Comparison of ENCODE assay signal across 17 cellular contexts in the genomic region with DNA sequence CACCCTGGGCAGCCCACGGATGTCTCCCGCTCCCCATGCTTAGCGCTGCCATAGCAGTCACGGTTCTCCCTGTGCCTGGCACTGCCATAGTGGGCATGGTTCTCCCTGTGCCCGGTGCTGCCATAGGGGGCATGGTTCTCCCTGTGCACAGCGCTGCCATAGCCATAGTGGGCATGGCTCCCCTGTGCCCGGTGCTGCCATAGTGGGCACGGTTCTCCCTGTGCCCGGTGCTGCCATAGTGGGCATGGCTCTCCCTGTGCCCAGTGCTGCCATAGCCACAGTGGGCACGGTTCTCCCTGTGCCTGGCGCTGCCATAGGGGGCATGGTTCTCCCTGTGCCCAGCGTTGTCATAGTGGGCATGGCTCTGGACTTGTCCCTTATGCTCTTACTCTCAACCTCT. TPM values are rescaled to one million over a fixed set of nuclear protein-coding genes. Genes with fewer than 3 reads are reported as not detected.
DNase-seq lines count a peak whose midpoint lies in the region; ATAC-seq and TF ChIP-seq lines count a peak whose summit lies in the region.
"Had no signal": no experiment of that assay in that cellular context is flagged by ENCODE, and none has a peak within 500 bp of the region (broad histone marks: within the 10 kb centered on the region; RNA-seq: fewer than 3 reads in every experiment).

No MANE protein-coding gene starts in this region.

- no peak for TF ChIP-seq CTCF in HCT116 (IDR thresholded peaks at IDR 0.05 in 2 of 3, conservative IDR thresholded peaks at IDR 0.05 in 1 of 3; ENCODE audit: borderline replicate concordance in 1 of 3, insufficient read depth in 1 of 3, low read depth in 2 of 3, low read length in 2 of 3)
- TF ChIP-seq CTCF in endodermal cell (conservative IDR thresholded peaks at IDR 0.05), result no peak
- no peak for TF ChIP-seq CTCF in smooth muscle cell (IDR thresholded peaks at IDR 0.05; ENCODE audit: borderline replicate concordance, insufficient read depth, poor library complexity, severe bottlenecking)

- ATAC-seq in HCT116 (0 out of 2 replicates have a peak, but pooled peaks have one; percentile 18), SK-N-SH treated with all-trans-retinoic acid at 6 μM for 48 hours (peak; percentile 10), GM21381 (IDR thresholded peaks at IDR 0.05; ENCODE audit: unreplicated experiment) (no peak)
- ATAC-seq: GM12878 had no signal

- peaks cover 11% of the 10 kb centered on the region for H3K36me3 Mint-ChIP-seq in endodermal cell (ENCODE audit: low read depth)

- H3K9ac ChIP-seq in HCT116 (ENCODE audit: low read length), result no peak overlapping the region
- H3K9ac ChIP-seq in endodermal cell (ENCODE audit: extremely low read depth, low read length, poor library complexity, severe bottlenecking), result no peak overlapping the region
- H3K9ac ChIP-seq in smooth muscle cell (ENCODE audit: low read depth), result peak overlapping the region; percentile 48
- H3K9ac ChIP-seq: GM23248 had no signal

- no peaks in the 10 kb centered on the region for H3K36me3 ChIP-seq in HCT116 (ENCODE audit: control insufficient read depth in 1 of 2, insufficient read depth in 2 of 2, low read length in 2 of 2)
- no peaks in the 10 kb centered on the region for H3K36me3 ChIP-seq in endodermal cell (ENCODE audit: control insufficient read depth, insufficient read depth, low read length)
- H3K36me3 ChIP-seq in smooth muscle cell (ENCODE audit: low read depth), result no peaks in the 10 kb centered on the region

- BruUV-seq in HCT116 (replicated peaks; lab: Mats Ljungman, UMichigan), result no TSS peak

- H4K20me1 ChIP-seq in HCT116 (ENCODE audit: insufficient read depth), result no peaks in the 10 kb centered on the region
- H4K20me1 ChIP-seq in smooth muscle cell (ENCODE audit: low read depth), result peaks cover 19% of the 10 kb centered on the region

- H3K79me2 ChIP-seq in HCT116 (ENCODE audit: insufficient read depth, low read length), result no peaks in the 10 kb centered on the region
- H3K79me2 ChIP-seq in smooth muscle cell (ENCODE audit: low read depth), result peaks cover 29% of the 10 kb centered on the region

- TF ChIP-seq POLR2A in HCT116 (IDR thresholded peaks at IDR 0.05; ENCODE audit: borderline replicate concordance, extremely low read depth, insufficient read depth, insufficient read length), result no peak

- POLR2A ChIA-PET in HCT116 (lab: Charles Lee), result no interaction called here

- H3K4me1 ChIP-seq in HCT116 (ENCODE audit: control insufficient read depth in 1 of 2, insufficient read depth in 2 of 2, low read length in 2 of 2), result no peaks in the 10 kb centered on the region; a peak in 1 of 4 replicates
- H3K4me1 ChIP-seq in endodermal cell (ENCODE audit: control insufficient read depth, insufficient read depth, low read length), result no peaks in the 10 kb centered on the region
- H3K4me1 ChIP-seq in smooth muscle cell (ENCODE audit: low read depth), result peaks cover 19% of the 10 kb centered on the region

- no peaks in the 10 kb centered on the region for H3K9me3 Mint-ChIP-seq in endodermal cell

- WGBS in endodermal cell (ENCODE audit: insufficient coverage in 1 of 2, insufficient read length in 1 of 2), 2 experiments, result 91 to 93% methylated on average over 12 of the region's 12 CpGs
- WGBS in smooth muscle cell (ENCODE audit: low lambda C conversion rate), result 91% methylated on average over 10 of the region's 12 CpGs

- RAD21 ChIA-PET in HCT116 (lab: Charles Lee; ENCODE audit: low non-redundant PET in 1 of 2, low total read pairs in 2 of 2, uncharacterized antibody in 2 of 2, unreplicated experiment in 2 of 2), result no interaction called here

- TF ChIP-seq RAD21 in HCT116 (IDR thresholded peaks at IDR 0.05; ENCODE audit: low read depth), result no peak

- CTCF ChIA-PET in HCT116 (lab: Charles Lee), result interaction anchor here (1.5 kb wide), 1 partner anchor 22 kb away, joined by 4 read pairs; a partner anchor contains a TSS

- H3K4me3 Mint-ChIP-seq in endodermal cell, result no peak overlapping the region
- H3K4me3 Mint-ChIP-seq: CD4-positive, CD25-positive, alpha-beta regulatory T cell had no signal

- H3K9me2 ChIP-seq in HCT116 (ENCODE audit: insufficient read depth), result no peaks in the 10 kb centered on the region

- DNase-seq in HCT116 (ENCODE audit: low read depth, low spot score), result no peak
- DNase-seq in endodermal cell, result no peak
- no peak for DNase-seq in smooth muscle cell (lab: John Stamatoyannopoulos, UW; ENCODE audit: unreplicated experiment)
- DNase-seq in NCI-H187 treated with DMSO at 0.1 percent for 48 hours (lab: John Stamatoyannopoulos, UW), result no peak
- DNase-seq in caudate nucleus (lab: John Stamatoyannopoulos, UW), result no peak
- no peak for DNase-seq in hypothalamus (lab: John Stamatoyannopoulos, UW)
- DNase-seq: AML-193; CD4-positive, CD25-positive, alpha-beta regulatory T cell; DMS79; Karpas-422; NCI-H1930; NCI-H2171; NCI-H510A had no signal

- H3K4me3 ChIP-seq in HCT116 (replicated peaks in 1 of 2; ENCODE audit: low read depth in 1 of 2, low read length in 2 of 2) (no peak overlapping the region), endodermal cell (ENCODE audit: low read length) (no peak overlapping the region), smooth muscle cell (no peak overlapping the region)
- H3K4me3 ChIP-seq: GM12878, GM23248 had no signal

- H3K27ac ChIP-seq in HCT116 (ENCODE audit: low read depth, low read length) (no peak overlapping the region), endodermal cell (ENCODE audit: low read depth, low read length) (no peak overlapping the region), smooth muscle cell (ENCODE audit: low read depth) (peak overlapping the region; percentile 97), caudate nucleus (ENCODE audit: low read depth, low read length) (no peak overlapping the region)
- H3K27ac ChIP-seq: GM23248 had no signal

- H3K27me3 Mint-ChIP-seq in endodermal cell (ENCODE audit: insufficient read depth), result no peaks in the 10 kb centered on the region
- H3K27me3 Mint-ChIP-seq: CD4-positive, CD25-positive, alpha-beta regulatory T cell had no signal

- H3K27me3 ChIP-seq in HCT116 (ENCODE audit: insufficient read depth, low read length) (no peaks in the 10 kb centered on the region), endodermal cell (ENCODE audit: control insufficient read depth, insufficient read depth, low read length, poor library complexity, severe bottlenecking) (no peaks in the 10 kb centered on the region), smooth muscle cell (ENCODE audit: low read depth) (no peaks in the 10 kb centered on the region)

- H3F3A ChIP-seq in smooth muscle cell (ENCODE audit: low read depth), result peaks cover 18% of the 10 kb centered on the region

- intact Hi-C loops in HCT116 (cut with micrococcal nuclease), result no loop called here

- H3K4me1 Mint-ChIP-seq in endodermal cell, result peaks cover 2% of the 10 kb centered on the region

- H3K4me2 ChIP-seq in HCT116 (ENCODE audit: low read length), result no peak overlapping the region
- peak overlapping the region; percentile 49 for H3K4me2 ChIP-seq in smooth muscle cell

- H2AFZ ChIP-seq in HCT116 (ENCODE audit: low read depth, low read length, poor library complexity, severe bottlenecking) (no peak overlapping the region), smooth muscle cell (ENCODE audit: low read depth) (no peak overlapping the region)
- H2AFZ ChIP-seq: GM23248 had no signal

- H3K9me3 ChIP-seq in HCT116 (ENCODE audit: control insufficient read depth in 1 of 2, insufficient read depth in 1 of 2, low read depth in 1 of 2, low read length in 2 of 2), result no peaks in the 10 kb centered on the region
- no peaks in the 10 kb centered on the region for H3K9me3 ChIP-seq in endodermal cell (ENCODE audit: control insufficient read depth, low read length)
- H3K9me3 ChIP-seq in smooth muscle cell (replicated peaks; ENCODE audit: low read depth), result no peaks in the 10 kb centered on the region

- H3K27ac Mint-ChIP-seq in endodermal cell, result peak overlapping the region; percentile 22

TF ChIP-seq in HCT116, 20 proteins besides CTCF, POLR2A, EP300 and RAD21 (continues in another document):
- TF ChIP-seq, protein P1, sequence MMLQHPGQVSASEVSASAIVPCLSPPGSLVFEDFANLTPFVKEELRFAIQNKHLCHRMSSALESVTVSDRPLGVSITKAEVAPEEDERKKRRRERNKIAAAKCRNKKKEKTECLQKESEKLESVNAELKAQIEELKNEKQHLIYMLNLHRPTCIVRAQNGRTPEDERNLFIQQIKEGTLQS (IDR thresholded peaks at IDR 0.05), result no peak
- TF ChIP-seq EGR1 (IDR thresholded peaks at IDR 0.05; ENCODE audit: low read depth), result no peak
- no peak for TF ChIP-seq JUND (IDR thresholded peaks at IDR 0.05)

TF ChIP-seq in SK-N-SH treated with all-trans-retinoic acid at 6 μM for 48 hours, 23 proteins besides CTCF, POLR2A, EP300 and RAD21 (continues in another document):
- TF ChIP-seq GLIS3 (CRISPR knock-in tag; IDR thresholded peaks at IDR 0.05) (no peak), ZNF70 (CRISPR knock-in tag; IDR thresholded peaks at IDR 0.05) (no peak), RARB (CRISPR knock-in tag; IDR thresholded peaks at IDR 0.05) (no peak), ISL1 (CRISPR knock-in tag; IDR thresholded peaks at IDR 0.05) (no peak)
- TF ChIP-seq, protein P2, sequence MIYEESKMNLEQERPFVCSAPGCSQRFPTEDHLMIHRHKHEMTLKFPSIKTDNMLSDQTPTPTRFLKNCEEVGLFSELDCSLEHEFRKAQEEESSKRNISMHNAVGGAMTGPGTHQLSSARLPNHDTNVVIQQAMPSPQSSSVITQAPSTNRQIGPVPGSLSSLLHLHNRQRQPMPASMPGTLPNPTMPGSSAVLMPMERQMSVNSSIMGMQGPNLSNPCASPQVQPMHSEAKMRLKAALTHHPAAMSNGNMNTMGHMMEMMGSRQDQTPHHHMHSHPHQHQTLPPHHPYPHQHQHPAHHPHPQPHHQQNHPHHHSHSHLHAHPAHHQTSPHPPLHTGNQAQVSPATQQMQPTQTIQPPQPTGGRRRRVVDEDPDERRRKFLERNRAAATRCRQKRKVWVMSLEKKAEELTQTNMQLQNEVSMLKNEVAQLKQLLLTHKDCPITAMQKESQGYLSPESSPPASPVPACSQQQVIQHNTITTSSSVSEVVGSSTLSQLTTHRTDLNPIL (CRISPR knock-in tag; IDR thresholded peaks at IDR 0.05; ENCODE audit: low read depth), result no peak

RNA-seq across cellular contexts. Expression of a gene that starts 19.9 kb away (rescaled TPM):
- total RNA-seq in HCT116 (2021; ENCODE audit: unreplicated experiment), result 57.4 TPM
- polyA plus RNA-seq in HCT116 (2012), result 44.5 and 59.1 TPM in 2 replicates
- total RNA-seq in endodermal cell, result 10 to 100 TPM; 74.4 to 88.3 TPM
- 33.5 TPM for polyA plus RNA-seq in endodermal cell (2013, experiment 1 of 2)
- 27.9 TPM for polyA plus RNA-seq in endodermal cell (2013, experiment 2 of 2)
- total RNA-seq in smooth muscle cell, result 45.2 and 65.3 TPM in 2 replicates
- 45.6 and 54.2 TPM in 2 replicates for polyA plus RNA-seq in smooth muscle cell

RNA-seq across cellular contexts. Expression of a gene that starts 21.8 kb away (rescaled TPM):
- total RNA-seq in HCT116 (2021; ENCODE audit: unreplicated experiment), result 58.4 TPM
- polyA plus RNA-seq in HCT116 (2012), result 95.0 and 105 TPM in 2 replicates
- total RNA-seq in endodermal cell, result 10 to 100 TPM; 32.2 to 33.3 TPM
- 23.2 TPM for polyA plus RNA-seq in endodermal cell (2013, experiment 1 of 2)
- polyA plus RNA-seq in endodermal cell (2013, experiment 2 of 2), result 21.0 TPM
- 87.7 and 113 TPM in 2 replicates for total RNA-seq in smooth muscle cell
- 130 and 249 TPM in 2 replicates for polyA plus RNA-seq in smooth muscle cell

RNA-seq across cellular contexts. Expression of a gene that starts 42.2 kb away (rescaled TPM):
- total RNA-seq in HCT116 (2021; ENCODE audit: unreplicated experiment), result 15.2 TPM
- polyA plus RNA-seq in HCT116 (2012), result 13.9 and 15.4 TPM in 2 replicates
- total RNA-seq in endodermal cell, result 10 to 100 TPM; 32.2 to 34.2 TPM
- 21.4 TPM for polyA plus RNA-seq in endodermal cell (2013, experiment 1 of 2)
- polyA plus RNA-seq in endodermal cell (2013, experiment 2 of 2), result 15.2 TPM
- 3.1 and 9.3 TPM in 2 replicates for total RNA-seq in smooth muscle cell
- 7.4 and 16.1 TPM in 2 replicates for polyA plus RNA-seq in smooth muscle cell
